Comparison of ENCODE assay signal across 17 cellular contexts in the genomic region with DNA sequence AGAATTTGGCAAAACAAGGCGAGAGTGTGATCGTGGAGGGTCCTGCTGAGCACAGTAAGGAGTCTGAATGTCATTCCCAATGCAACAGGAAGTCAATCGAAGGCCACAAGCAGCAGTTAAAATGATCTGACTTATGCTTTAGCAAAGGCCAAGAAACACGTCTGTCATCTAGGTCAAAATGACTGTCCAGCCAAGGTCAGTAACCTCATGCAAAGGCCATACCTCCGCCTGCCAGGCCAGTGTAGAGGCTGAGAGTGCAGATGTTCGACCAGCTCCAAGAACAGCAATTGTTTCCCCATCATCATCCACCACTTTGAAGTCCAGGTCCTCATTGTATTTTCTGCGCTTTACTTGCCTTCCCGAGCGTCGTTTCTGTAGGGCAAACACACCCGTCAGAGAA.
"Had no signal": no experiment of that assay in that cellular context is flagged by ENCODE, and none has a peak within 500 bp of the region (broad histone marks: within the 10 kb centered on the region; RNA-seq: fewer than 3 reads in every experiment).

No MANE protein-coding gene starts in this region.

- H3K4me3 ChIP-seq: hepatocyte, mucosa of descending colon, pancreas, prostate gland had no signal

- FAIRE-seq: kidney, pancreas had no signal

- H3K9me3 ChIP-seq: mucosa of descending colon, pancreas, prostate gland had no signal

- H3K4me1 ChIP-seq: foreskin keratinocyte had no signal

- H2AFZ ChIP-seq: hepatocyte had no signal

- ATAC-seq: effector memory CD8-positive, alpha-beta T cell; foreskin keratinocyte; left cardiac atrium; left ventricle myocardium superior; mucosa of descending colon; natural killer cell; pancreas; sciatic nerve; stimulated activated naive B cell treated with anti-CD40 and anti-IgM and Interleukin-4, amounts not matched to agents 10 μg/mL and 1 μg/mL and 100 μg/mL, for 72 hours had no signal

- H3K36me3 ChIP-seq: pancreas, prostate gland had no signal

- H3K4me2 ChIP-seq: hepatocyte had no signal

- H3K27me3 ChIP-seq: foreskin keratinocyte, hepatocyte, pancreas had no signal

- H3K27ac ChIP-seq: foreskin keratinocyte, hepatocyte, pancreas, prostate gland had no signal

- DNase-seq: effector memory CD8-positive, alpha-beta T cell; foreskin keratinocyte; kidney; left cardiac atrium; left ventricle myocardium superior; mucosa of descending colon; natural killer cell; nucleus accumbens; pancreas; retina; stimulated activated CD4-positive, alpha-beta T cell treated with anti-CD3 and anti-CD28 coated beads, Interleukin-2, amount 100 ng/mL, for 24 hours; stimulated activated CD4-positive, alpha-beta T cell treated with anti-CD3 and anti-CD28 coated beads, Interleukin-4, amount 100 ng/mL, for 4 hours; stimulated activated naive B cell treated with anti-CD40 and anti-IgM and Interleukin-4, amounts not matched to agents 10 μg/mL and 1 μg/mL and 100 μg/mL, for 72 hours; trophoblast cell had no signal
